7 cellular contexts compared by ENCODE assay signal in the genomic region with DNA sequence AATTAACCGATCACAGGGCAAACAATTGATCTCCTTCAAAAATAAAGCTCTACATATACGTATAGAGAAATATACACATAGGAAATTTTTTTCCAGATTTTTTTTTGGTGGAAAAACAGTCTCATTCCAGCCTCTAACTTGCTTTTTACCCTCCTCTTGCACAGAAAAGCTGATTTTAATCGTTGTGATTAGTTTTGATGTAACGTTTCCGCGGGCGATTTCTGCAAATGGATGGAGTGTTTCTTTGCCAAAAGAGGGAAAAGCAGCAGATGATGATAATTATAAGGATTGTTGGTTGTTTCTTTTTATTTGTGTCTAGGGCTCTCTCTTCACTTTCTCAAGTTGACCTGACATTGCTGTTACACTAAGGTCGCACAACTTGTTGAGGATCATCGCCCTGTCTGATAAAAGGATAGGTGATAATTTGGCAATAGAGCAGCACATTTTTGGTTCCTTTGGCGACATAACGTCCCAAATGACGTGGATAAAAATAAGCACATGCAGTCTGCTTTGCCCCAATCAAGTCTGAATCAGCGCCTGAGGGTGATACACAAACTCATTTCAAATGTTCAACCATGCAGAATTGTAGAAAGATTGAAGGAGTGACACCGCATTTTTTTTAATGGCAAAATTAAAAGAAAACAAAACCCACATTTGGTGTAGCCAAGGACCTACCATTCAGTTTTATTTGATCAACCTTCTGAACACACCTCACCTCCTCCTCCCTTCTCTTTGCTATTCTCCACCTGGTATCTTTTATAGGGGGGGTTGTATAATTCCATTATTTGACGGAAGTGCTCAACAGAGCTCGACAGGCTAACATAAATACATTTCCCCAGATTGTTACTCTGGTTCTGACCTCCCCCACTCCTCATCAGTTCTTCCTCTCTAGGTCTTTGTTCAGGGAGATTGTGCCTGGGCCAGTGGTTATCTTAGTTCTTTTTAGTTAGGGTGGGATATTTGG.
A peak's percentile ranks its signal among the peaks of the same experiment; 100 is the strongest.
DNase-seq lines count a peak whose midpoint lies in the region; ATAC-seq and TF ChIP-seq lines count a peak whose summit lies in the region.

No MANE protein-coding gene starts in this region.

- CTCF ChIA-PET in HCT116 (lab: Charles Lee), result no interaction called here
- CTCF ChIA-PET in T-cell (lab: Charles Lee), result no interaction called here

- no peaks in the 10 kb centered on the region for H3K9me3 Mint-ChIP-seq in T-cell

- intact Hi-C loops in HCT116 (cut with micrococcal nuclease) (loop anchor here (5.0 to 10.0 kb wide), 2 partner anchors 176 to 273 kb away; no protein-coding TSS in a partner anchor), spleen (cut with DNase I; ENCODE audit: low total_unique reads) (loop anchor here (10.0 kb wide), 1 partner anchor 107 kb away; no protein-coding TSS in a partner anchor)

- 21% methylated on average over 16 of the region's 16 CpGs for WGBS in hepatocyte (ENCODE audit: low lambda C conversion rate, missing lambda C conversion rate)
- WGBS in spleen, 5 donors, result 17 to 22% (median 17%) methylated on average over 16 of the region's 16 CpGs

- peak overlapping the region in 1 of 2 donors; percentile 29 for H3K27ac Mint-ChIP-seq in T-cell

- H3K79me2 ChIP-seq in HCT116 (ENCODE audit: insufficient read depth, low read length) (no peaks in the 10 kb centered on the region), hepatocyte (no peaks in the 10 kb centered on the region)

- peaks cover 59 to 62% of the 10 kb centered on the region in 2 donors for H3K27me3 Mint-ChIP-seq in T-cell

- H3K4me1 ChIP-seq in HCT116 (ENCODE audit: control insufficient read depth in 1 of 2, insufficient read depth in 2 of 2, low read length in 2 of 2) (peaks cover 8 to 13% of the 10 kb centered on the region in 2 experiments), hepatocyte (ENCODE audit: insufficient read depth) (peaks cover 11% of the 10 kb centered on the region), spleen (peaks cover 0 to 38% (median 30%) of the 10 kb centered on the region in 6 donors)

- H3K27me3 ChIP-seq in HCT116 (ENCODE audit: insufficient read depth, low read length) (peaks cover 80% of the 10 kb centered on the region), hepatocyte (peaks cover 47% of the 10 kb centered on the region), spleen (replicated peaks in 1 of 7) (peaks cover 0 to 80% (median 27%) of the 10 kb centered on the region in 7 donors)

- no TSS peak for BruUV-seq in HCT116 (replicated peaks; lab: Mats Ljungman, UMichigan)

- H3K27ac ChIP-seq in HCT116 (ENCODE audit: low read depth, low read length) (no peak overlapping the region), hepatocyte (peak overlapping the region; percentile 94), spleen (peak overlapping the region; percentile 6 to 87 (median 83))

- H2AFZ ChIP-seq in HCT116 (ENCODE audit: low read depth, low read length, poor library complexity, severe bottlenecking) (peak overlapping the region; percentile 96), hepatocyte (peak overlapping the region; percentile 50)

- H3K4me3 ChIP-seq in HCT116 (replicated peaks in 1 of 2; ENCODE audit: low read depth in 1 of 2, low read length in 2 of 2), result peak overlapping the region; percentile 58 to 65
- H3K4me3 ChIP-seq in hepatocyte, result peak overlapping the region; percentile 35
- peak overlapping the region; percentile 19 to 76 (median 58) for H3K4me3 ChIP-seq in spleen

- no peaks in the 10 kb centered on the region for H4K20me1 ChIP-seq in HCT116 (ENCODE audit: insufficient read depth)
- H4K20me1 ChIP-seq in hepatocyte (ENCODE audit: insufficient read depth, poor library complexity, severe bottlenecking), result no peaks in the 10 kb centered on the region

- no peak for TF ChIP-seq RAD21 in HCT116 (IDR thresholded peaks at IDR 0.05; ENCODE audit: low read depth)

- DNase-seq in HCT116 (ENCODE audit: low read depth, low spot score) (no peak), T-cell (no peak), hepatocyte (ENCODE audit: low spot score) (no peak), spleen (no peak), NCI-H1694 (lab: John Stamatoyannopoulos, UW) (no peak)

- H3K4me2 ChIP-seq in HCT116 (ENCODE audit: low read length) (peak overlapping the region; percentile 88), hepatocyte (peak overlapping the region; percentile 95)

- no peaks in the 10 kb centered on the region for H3K9me3 ChIP-seq in HCT116 (ENCODE audit: control insufficient read depth in 1 of 2, insufficient read depth in 1 of 2, low read depth in 1 of 2, low read length in 2 of 2)
- no peaks in the 10 kb centered on the region for H3K9me3 ChIP-seq in hepatocyte (ENCODE audit: low read depth)
- no peaks in the 10 kb centered on the region for H3K9me3 ChIP-seq in spleen

- no peaks in the 10 kb centered on the region for H3K36me3 Mint-ChIP-seq in T-cell

- ATAC-seq in HCT116, result no peak
- ATAC-seq in T-cell (replicated peaks in 1 of 4), result no peak
- no peak for ATAC-seq in HG03135 (IDR thresholded peaks at IDR 0.05; ENCODE audit: unreplicated experiment)
- no peak for ATAC-seq in HG02588 (IDR thresholded peaks at IDR 0.05; ENCODE audit: unreplicated experiment)

- H3K9me2 ChIP-seq in HCT116 (ENCODE audit: insufficient read depth) (no peaks in the 10 kb centered on the region), hepatocyte (replicated peaks; ENCODE audit: insufficient read depth) (no peaks in the 10 kb centered on the region)

- POLR2A ChIA-PET in HCT116 (lab: Charles Lee), result no interaction called here
- POLR2A ChIA-PET in T-cell (lab: Charles Lee), result interaction anchor here in 1 of 2 donors (0.6 kb wide), 1 partner anchor 156 kb away, joined by 3 read pairs; no protein-coding TSS in a partner anchor

- TF ChIP-seq POLR2A in HCT116 (IDR thresholded peaks at IDR 0.05; ENCODE audit: borderline replicate concordance, extremely low read depth, insufficient read depth, insufficient read length) (no peak), spleen (IDR thresholded peaks at IDR 0.05) (no peak)

- peak overlapping the region; percentile 66 to 75 (median 70) for H3K4me3 Mint-ChIP-seq in T-cell

- TF ChIP-seq CTCF in HCT116 (IDR thresholded peaks at IDR 0.05 in 2 of 3, conservative IDR thresholded peaks at IDR 0.05 in 1 of 3; ENCODE audit: borderline replicate concordance in 1 of 3, insufficient read depth in 1 of 3, low read depth in 2 of 3, low read length in 2 of 3), result no peak
- no peak for TF ChIP-seq CTCF in hepatocyte (IDR thresholded peaks at IDR 0.05; ENCODE audit: poor library complexity)
- no peak for TF ChIP-seq CTCF in spleen (IDR thresholded peaks at IDR 0.05 in 8 of 11, conservative IDR thresholded peaks at IDR 0.05 in 3 of 11)

- peaks cover 7 to 19% (median 16%) of the 10 kb centered on the region in 3 donors for H3K4me1 Mint-ChIP-seq in T-cell

- RAD21 ChIA-PET in HCT116 (lab: Charles Lee; ENCODE audit: low non-redundant PET in 1 of 2, low total read pairs in 2 of 2, uncharacterized antibody in 2 of 2, unreplicated experiment in 2 of 2), result no interaction called here

- H3K36me3 ChIP-seq in HCT116 (ENCODE audit: control insufficient read depth in 1 of 2, insufficient read depth in 2 of 2, low read length in 2 of 2) (no peaks in the 10 kb centered on the region), hepatocyte (replicated peaks; ENCODE audit: insufficient read depth, low read depth) (no peaks in the 10 kb centered on the region), spleen (no peaks in the 10 kb centered on the region)

- peak overlapping the region; percentile 40 for H3K9ac ChIP-seq in HCT116 (ENCODE audit: low read length)

TF ChIP-seq in HCT116, 20 proteins besides CTCF, POLR2A, EP300 and RAD21:
- TF ChIP-seq EGR1 (IDR thresholded peaks at IDR 0.05; ENCODE audit: low read depth), result no peak
- TF ChIP-seq ELF1 (IDR thresholded peaks at IDR 0.05; ENCODE audit: borderline replicate concordance, low read depth), result no peak
- TF ChIP-seq, protein P1, sequence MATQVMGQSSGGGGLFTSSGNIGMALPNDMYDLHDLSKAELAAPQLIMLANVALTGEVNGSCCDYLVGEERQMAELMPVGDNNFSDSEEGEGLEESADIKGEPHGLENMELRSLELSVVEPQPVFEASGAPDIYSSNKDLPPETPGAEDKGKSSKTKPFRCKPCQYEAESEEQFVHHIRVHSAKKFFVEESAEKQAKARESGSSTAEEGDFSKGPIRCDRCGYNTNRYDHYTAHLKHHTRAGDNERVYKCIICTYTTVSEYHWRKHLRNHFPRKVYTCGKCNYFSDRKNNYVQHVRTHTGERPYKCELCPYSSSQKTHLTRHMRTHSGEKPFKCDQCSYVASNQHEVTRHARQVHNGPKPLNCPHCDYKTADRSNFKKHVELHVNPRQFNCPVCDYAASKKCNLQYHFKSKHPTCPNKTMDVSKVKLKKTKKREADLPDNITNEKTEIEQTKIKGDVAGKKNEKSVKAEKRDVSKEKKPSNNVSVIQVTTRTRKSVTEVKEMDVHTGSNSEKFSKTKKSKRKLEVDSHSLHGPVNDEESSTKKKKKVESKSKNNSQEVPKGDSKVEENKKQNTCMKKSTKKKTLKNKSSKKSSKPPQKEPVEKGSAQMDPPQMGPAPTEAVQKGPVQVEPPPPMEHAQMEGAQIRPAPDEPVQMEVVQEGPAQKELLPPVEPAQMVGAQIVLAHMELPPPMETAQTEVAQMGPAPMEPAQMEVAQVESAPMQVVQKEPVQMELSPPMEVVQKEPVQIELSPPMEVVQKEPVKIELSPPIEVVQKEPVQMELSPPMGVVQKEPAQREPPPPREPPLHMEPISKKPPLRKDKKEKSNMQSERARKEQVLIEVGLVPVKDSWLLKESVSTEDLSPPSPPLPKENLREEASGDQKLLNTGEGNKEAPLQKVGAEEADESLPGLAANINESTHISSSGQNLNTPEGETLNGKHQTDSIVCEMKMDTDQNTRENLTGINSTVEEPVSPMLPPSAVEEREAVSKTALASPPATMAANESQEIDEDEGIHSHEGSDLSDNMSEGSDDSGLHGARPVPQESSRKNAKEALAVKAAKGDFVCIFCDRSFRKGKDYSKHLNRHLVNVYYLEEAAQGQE (IDR thresholded peaks at IDR 0.05; ENCODE audit: low read depth), result no peak
- TF ChIP-seq JUND (IDR thresholded peaks at IDR 0.05), result no peak
- no peak for TF ChIP-seq ZFX (IDR thresholded peaks at IDR 0.05)
- TF ChIP-seq ZNF274 (IDR thresholded peaks at IDR 0.05; ENCODE audit: low read depth, low read length), result no peak
- no peak for TF ChIP-seq POLR2AphosphoS5 (IDR thresholded peaks at IDR 0.05; ENCODE audit: low read depth, low read length)
- TF ChIP-seq, protein P2, sequence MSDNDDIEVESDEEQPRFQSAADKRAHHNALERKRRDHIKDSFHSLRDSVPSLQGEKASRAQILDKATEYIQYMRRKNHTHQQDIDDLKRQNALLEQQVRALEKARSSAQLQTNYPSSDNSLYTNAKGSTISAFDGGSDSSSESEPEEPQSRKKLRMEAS (IDR thresholded peaks at IDR 0.05), result no peak
